1 cellular context compared by ENCODE assay signal in the genomic region with DNA sequence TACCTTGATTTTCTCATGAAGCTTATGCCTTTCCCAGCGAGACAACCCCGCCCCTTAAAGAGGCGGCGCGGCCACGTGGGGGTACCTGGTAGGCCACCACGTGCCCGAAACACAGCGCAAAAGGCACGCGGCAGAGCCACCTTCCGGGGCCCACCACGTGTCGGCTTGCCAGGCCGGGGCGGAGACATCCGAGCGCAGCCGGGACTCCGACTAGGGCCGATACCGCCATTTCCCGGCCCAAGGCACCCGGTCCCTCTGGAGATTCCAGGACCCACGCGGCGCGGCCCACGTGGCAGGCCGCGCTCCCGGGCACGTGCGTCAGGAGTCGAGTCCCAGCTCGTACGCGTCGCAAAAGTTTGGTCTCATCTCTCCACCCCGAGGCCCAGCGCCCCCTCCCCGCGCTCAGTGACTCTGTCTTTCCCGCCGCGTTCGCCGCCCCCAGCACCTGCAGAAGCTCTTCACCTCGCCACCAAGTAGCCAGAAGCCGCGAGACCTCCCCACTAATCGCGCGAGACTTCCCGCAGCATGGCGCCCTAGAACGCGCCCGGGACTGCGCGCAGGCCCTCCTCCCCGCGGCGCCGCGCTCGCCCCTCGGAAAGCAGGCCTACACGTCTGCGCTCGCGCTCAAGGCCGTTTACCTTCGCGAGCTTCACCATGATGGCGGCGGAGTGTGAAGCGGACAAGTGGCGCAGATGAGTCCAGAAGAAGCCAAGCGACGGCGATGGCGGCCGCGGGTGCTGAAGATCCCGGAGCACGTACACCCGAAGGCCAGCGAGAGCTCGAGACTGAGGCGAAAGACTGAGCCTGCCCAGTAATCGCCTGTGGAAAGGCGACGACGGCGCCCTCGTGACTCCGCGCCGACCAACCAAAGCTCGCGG.
A peak's percentile ranks its signal among the peaks of the same experiment; 100 is the strongest.
TF ChIP-seq lines count a peak whose summit lies in the region.

A gene with protein sequence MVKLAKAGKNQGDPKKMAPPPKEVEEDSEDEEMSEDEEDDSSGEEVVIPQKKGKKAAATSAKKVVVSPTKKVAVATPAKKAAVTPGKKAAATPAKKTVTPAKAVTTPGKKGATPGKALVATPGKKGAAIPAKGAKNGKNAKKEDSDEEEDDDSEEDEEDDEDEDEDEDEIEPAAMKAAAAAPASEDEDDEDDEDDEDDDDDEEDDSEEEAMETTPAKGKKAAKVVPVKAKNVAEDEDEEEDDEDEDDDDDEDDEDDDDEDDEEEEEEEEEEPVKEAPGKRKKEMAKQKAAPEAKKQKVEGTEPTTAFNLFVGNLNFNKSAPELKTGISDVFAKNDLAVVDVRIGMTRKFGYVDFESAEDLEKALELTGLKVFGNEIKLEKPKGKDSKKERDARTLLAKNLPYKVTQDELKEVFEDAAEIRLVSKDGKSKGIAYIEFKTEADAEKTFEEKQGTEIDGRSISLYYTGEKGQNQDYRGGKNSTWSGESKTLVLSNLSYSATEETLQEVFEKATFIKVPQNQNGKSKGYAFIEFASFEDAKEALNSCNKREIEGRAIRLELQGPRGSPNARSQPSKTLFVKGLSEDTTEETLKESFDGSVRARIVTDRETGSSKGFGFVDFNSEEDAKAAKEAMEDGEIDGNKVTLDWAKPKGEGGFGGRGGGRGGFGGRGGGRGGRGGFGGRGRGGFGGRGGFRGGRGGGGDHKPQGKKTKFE (minus strand): TSS at position 787 of the 878 bp plus-strand sequence. CDS start 131 bp downstream, at position 656.

TF ChIP-seq in HepG2, 621 proteins besides CTCF, POLR2A, EP300 and RAD21 (continued from another document and continues in another):
- TF ChIP-seq, protein P1, sequence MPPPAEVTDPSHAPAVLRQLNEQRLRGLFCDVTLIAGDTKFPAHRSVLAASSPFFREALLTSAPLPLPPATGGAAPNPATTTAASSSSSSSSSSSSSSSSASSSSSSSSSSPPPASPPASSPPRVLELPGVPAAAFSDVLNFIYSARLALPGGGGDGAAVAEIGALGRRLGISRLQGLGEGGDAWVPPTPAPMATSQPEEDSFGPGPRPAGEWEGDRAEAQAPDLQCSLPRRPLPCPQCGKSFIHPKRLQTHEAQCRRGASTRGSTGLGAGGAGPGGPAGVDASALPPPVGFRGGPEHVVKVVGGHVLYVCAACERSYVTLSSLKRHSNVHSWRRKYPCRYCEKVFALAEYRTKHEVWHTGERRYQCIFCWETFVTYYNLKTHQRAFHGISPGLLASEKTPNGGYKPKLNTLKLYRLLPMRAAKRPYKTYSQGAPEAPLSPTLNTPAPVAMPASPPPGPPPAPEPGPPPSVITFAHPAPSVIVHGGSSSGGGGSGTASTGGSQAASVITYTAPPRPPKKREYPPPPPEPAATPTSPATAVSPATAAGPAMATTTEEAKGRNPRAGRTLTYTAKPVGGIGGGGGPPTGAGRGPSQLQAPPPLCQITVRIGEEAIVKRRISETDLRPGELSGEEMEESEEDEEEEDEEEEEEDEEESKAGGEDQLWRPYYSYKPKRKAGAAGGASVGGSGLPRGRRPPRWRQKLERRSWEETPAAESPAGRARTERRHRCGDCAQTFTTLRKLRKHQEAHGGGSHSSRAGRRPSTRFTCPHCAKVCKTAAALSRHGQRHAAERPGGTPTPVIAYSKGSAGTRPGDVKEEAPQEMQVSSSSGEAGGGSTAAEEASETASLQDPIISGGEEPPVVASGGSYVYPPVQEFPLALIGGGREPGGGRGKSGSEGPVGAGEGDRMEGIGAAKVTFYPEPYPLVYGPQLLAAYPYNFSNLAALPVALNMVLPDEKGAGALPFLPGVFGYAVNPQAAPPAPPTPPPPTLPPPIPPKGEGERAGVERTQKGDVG (CRISPR knock-in tag; IDR thresholded peaks at IDR 0.05; ENCODE audit: borderline replicate concordance): peak; percentile 92
- TF ChIP-seq, protein P2, sequence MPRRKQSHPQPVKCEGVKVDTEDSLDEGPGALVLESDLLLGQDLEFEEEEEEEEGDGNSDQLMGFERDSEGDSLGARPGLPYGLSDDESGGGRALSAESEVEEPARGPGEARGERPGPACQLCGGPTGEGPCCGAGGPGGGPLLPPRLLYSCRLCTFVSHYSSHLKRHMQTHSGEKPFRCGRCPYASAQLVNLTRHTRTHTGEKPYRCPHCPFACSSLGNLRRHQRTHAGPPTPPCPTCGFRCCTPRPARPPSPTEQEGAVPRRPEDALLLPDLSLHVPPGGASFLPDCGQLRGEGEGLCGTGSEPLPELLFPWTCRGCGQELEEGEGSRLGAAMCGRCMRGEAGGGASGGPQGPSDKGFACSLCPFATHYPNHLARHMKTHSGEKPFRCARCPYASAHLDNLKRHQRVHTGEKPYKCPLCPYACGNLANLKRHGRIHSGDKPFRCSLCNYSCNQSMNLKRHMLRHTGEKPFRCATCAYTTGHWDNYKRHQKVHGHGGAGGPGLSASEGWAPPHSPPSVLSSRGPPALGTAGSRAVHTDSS (CRISPR knock-in tag; conservative IDR thresholded peaks at IDR 0.05): peak; percentile 78; the same call in 1 of the 2 replicates
- peak; percentile 22; the same call in 1 of the 2 replicates for TF ChIP-seq ZKSCAN5 (CRISPR knock-in tag; IDR thresholded peaks at IDR 0.05)
- TF ChIP-seq, protein P3, sequence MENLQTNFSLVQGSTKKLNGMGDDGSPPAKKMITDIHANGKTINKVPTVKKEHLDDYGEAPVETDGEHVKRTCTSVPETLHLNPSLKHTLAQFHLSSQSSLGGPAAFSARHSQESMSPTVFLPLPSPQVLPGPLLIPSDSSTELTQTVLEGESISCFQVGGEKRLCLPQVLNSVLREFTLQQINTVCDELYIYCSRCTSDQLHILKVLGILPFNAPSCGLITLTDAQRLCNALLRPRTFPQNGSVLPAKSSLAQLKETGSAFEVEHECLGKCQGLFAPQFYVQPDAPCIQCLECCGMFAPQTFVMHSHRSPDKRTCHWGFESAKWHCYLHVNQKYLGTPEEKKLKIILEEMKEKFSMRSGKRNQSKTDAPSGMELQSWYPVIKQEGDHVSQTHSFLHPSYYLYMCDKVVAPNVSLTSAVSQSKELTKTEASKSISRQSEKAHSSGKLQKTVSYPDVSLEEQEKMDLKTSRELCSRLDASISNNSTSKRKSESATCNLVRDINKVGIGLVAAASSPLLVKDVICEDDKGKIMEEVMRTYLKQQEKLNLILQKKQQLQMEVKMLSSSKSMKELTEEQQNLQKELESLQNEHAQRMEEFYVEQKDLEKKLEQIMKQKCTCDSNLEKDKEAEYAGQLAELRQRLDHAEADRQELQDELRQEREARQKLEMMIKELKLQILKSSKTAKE (CRISPR knock-in tag; IDR thresholded peaks at IDR 0.05; ENCODE audit: borderline replicate concordance): peak; percentile 78; the same call in 1 of the 2 replicates
- TF ChIP-seq ZBTB38 (CRISPR knock-in tag; IDR thresholded peaks at IDR 0.05): peak; percentile 84; the same call in 1 of the 2 replicates
- TF ChIP-seq, protein P4, sequence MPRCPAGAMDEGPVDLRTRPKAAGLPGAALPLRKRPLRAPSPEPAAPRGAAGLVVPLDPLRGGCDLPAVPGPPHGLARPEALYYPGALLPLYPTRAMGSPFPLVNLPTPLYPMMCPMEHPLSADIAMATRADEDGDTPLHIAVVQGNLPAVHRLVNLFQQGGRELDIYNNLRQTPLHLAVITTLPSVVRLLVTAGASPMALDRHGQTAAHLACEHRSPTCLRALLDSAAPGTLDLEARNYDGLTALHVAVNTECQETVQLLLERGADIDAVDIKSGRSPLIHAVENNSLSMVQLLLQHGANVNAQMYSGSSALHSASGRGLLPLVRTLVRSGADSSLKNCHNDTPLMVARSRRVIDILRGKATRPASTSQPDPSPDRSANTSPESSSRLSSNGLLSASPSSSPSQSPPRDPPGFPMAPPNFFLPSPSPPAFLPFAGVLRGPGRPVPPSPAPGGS (CRISPR knock-in tag; IDR thresholded peaks at IDR 0.05): peak; percentile 93
- TF ChIP-seq, protein P5, sequence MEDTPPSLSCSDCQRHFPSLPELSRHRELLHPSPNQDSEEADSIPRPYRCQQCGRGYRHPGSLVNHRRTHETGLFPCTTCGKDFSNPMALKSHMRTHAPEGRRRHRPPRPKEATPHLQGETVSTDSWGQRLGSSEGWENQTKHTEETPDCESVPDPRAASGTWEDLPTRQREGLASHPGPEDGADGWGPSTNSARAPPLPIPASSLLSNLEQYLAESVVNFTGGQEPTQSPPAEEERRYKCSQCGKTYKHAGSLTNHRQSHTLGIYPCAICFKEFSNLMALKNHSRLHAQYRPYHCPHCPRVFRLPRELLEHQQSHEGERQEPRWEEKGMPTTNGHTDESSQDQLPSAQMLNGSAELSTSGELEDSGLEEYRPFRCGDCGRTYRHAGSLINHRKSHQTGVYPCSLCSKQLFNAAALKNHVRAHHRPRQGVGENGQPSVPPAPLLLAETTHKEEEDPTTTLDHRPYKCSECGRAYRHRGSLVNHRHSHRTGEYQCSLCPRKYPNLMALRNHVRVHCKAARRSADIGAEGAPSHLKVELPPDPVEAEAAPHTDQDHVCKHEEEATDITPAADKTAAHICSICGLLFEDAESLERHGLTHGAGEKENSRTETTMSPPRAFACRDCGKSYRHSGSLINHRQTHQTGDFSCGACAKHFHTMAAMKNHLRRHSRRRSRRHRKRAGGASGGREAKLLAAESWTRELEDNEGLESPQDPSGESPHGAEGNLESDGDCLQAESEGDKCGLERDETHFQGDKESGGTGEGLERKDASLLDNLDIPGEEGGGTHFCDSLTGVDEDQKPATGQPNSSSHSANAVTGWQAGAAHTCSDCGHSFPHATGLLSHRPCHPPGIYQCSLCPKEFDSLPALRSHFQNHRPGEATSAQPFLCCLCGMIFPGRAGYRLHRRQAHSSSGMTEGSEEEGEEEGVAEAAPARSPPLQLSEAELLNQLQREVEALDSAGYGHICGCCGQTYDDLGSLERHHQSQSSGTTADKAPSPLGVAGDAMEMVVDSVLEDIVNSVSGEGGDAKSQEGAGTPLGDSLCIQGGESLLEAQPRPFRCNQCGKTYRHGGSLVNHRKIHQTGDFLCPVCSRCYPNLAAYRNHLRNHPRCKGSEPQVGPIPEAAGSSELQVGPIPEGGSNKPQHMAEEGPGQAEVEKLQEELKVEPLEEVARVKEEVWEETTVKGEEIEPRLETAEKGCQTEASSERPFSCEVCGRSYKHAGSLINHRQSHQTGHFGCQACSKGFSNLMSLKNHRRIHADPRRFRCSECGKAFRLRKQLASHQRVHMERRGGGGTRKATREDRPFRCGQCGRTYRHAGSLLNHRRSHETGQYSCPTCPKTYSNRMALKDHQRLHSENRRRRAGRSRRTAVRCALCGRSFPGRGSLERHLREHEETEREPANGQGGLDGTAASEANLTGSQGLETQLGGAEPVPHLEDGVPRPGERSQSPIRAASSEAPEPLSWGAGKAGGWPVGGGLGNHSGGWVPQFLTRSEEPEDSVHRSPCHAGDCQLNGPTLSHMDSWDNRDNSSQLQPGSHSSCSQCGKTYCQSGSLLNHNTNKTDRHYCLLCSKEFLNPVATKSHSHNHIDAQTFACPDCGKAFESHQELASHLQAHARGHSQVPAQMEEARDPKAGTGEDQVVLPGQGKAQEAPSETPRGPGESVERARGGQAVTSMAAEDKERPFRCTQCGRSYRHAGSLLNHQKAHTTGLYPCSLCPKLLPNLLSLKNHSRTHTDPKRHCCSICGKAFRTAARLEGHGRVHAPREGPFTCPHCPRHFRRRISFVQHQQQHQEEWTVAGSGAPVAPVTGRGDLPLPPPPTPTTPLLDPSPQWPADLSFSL (CRISPR knock-in tag; IDR thresholded peaks at IDR 0.05): no peak
- TF ChIP-seq, protein P6, sequence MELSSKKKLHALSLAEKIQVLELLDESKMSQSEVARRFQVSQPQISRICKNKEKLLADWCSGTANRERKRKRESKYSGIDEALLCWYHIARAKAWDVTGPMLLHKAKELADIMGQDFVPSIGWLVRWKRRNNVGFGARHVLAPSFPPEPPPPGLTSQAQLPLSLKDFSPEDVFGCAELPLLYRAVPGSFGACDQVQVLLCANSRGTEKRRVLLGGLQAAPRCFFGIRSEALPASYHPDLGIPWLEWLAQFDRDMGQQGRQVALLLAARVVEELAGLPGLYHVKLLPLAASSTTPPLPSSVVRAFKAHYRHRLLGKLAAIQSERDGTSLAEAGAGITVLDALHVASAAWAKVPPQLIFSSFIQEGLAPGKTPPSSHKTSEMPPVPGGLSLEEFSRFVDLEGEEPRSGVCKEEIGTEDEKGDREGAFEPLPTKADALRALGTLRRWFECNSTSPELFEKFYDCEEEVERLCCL (CRISPR knock-in tag; IDR thresholded peaks at IDR 0.05; ENCODE audit: borderline replicate concordance): peak; percentile 84; the same call in 1 of the 2 replicates
- peak; percentile 90 for TF ChIP-seq DR1 (CRISPR knock-in tag; IDR thresholded peaks at IDR 0.05)
- TF ChIP-seq ZNF430 (CRISPR knock-in tag; IDR thresholded peaks at IDR 0.05): peak; percentile 96
- TF ChIP-seq, protein P7, sequence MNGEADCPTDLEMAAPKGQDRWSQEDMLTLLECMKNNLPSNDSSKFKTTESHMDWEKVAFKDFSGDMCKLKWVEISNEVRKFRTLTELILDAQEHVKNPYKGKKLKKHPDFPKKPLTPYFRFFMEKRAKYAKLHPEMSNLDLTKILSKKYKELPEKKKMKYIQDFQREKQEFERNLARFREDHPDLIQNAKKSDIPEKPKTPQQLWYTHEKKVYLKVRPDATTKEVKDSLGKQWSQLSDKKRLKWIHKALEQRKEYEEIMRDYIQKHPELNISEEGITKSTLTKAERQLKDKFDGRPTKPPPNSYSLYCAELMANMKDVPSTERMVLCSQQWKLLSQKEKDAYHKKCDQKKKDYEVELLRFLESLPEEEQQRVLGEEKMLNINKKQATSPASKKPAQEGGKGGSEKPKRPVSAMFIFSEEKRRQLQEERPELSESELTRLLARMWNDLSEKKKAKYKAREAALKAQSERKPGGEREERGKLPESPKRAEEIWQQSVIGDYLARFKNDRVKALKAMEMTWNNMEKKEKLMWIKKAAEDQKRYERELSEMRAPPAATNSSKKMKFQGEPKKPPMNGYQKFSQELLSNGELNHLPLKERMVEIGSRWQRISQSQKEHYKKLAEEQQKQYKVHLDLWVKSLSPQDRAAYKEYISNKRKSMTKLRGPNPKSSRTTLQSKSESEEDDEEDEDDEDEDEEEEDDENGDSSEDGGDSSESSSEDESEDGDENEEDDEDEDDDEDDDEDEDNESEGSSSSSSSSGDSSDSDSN (CRISPR knock-in tag; IDR thresholded peaks at IDR 0.05): peak; percentile 89
- peak; percentile 93 for TF ChIP-seq NFYB (CRISPR knock-in tag; IDR thresholded peaks at IDR 0.05)
- peak; percentile 77 for TF ChIP-seq MTF1 (CRISPR knock-in tag; IDR thresholded peaks at IDR 0.05)
- peak; percentile 39; the same call in 1 of the 2 replicates for TF ChIP-seq BCL6 (CRISPR knock-in tag; IDR thresholded peaks at IDR 0.05)
- peak; percentile 91 for TF ChIP-seq SRY (CRISPR knock-in tag; IDR thresholded peaks at IDR 0.05)
- peak; percentile 79; the same call in 1 of the 2 replicates for TF ChIP-seq ZNF773 (CRISPR knock-in tag; IDR thresholded peaks at IDR 0.05; ENCODE audit: borderline replicate concordance)
- TF ChIP-seq, protein P8, sequence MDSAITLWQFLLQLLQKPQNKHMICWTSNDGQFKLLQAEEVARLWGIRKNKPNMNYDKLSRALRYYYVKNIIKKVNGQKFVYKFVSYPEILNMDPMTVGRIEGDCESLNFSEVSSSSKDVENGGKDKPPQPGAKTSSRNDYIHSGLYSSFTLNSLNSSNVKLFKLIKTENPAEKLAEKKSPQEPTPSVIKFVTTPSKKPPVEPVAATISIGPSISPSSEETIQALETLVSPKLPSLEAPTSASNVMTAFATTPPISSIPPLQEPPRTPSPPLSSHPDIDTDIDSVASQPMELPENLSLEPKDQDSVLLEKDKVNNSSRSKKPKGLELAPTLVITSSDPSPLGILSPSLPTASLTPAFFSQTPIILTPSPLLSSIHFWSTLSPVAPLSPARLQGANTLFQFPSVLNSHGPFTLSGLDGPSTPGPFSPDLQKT (CRISPR knock-in tag; IDR thresholded peaks at IDR 0.05; ENCODE audit: borderline replicate concordance): peak; percentile 46; the same call in 1 of the 2 replicates
- TF ChIP-seq ZNF563 (CRISPR knock-in tag; IDR thresholded peaks at IDR 0.05): peak; percentile 97; the same call in 1 of the 2 replicates
- TF ChIP-seq ZNF839 (CRISPR knock-in tag; IDR thresholded peaks at IDR 0.05; ENCODE audit: borderline replicate concordance): peak; percentile 82; the same call in 1 of the 2 replicates
- peak; percentile 100 for TF ChIP-seq ZFX (CRISPR knock-in tag; IDR thresholded peaks at IDR 0.05; ENCODE audit: low read depth)
- peak; percentile 7; the same call in 1 of the 2 replicates for TF ChIP-seq SIN3A (IDR thresholded peaks at IDR 0.05; ENCODE audit: borderline replicate concordance, low read depth, low read length)
- no peak for TF ChIP-seq SP1 (IDR thresholded peaks at IDR 0.05)
- TF ChIP-seq SP1 (CRISPR knock-in tag; IDR thresholded peaks at IDR 0.05): peak; percentile 65
- TF ChIP-seq GTF3A (CRISPR knock-in tag; conservative IDR thresholded peaks at IDR 0.05): peak; percentile 99
- peak; percentile 90; the same call in 1 of the 2 replicates for TF ChIP-seq ZNF772 (CRISPR knock-in tag; IDR thresholded peaks at IDR 0.05)
